ENCODE assay signal across 8 cellular contexts in genomic region chr10:103193107-103193819, GRCh38.
A peak's percentile ranks its signal among the peaks of the same experiment; 100 is the strongest.
DNase-seq lines count a peak whose midpoint lies in the region; ATAC-seq and TF ChIP-seq lines count a peak whose summit lies in the region.

Gene NT5C2 (minus strand): TSS chr10:103193272. CDS start chr10:103174958, 18,314 bp downstream.

- TF ChIP-seq CTCF in AG09319 (IDR thresholded peaks at IDR 0.05; ENCODE audit: low read depth, low read length): no peak

- no peaks in the 10 kb centered on the region for H3K9me3 ChIP-seq in effector memory CD4-positive, alpha-beta T cell (ENCODE audit: control insufficient read depth, low read length)

- ATAC-seq in GM18909 (IDR thresholded peaks at IDR 0.05; ENCODE audit: poor library complexity, unreplicated experiment) (peak; percentile 71), HG03159 (IDR thresholded peaks at IDR 0.05; ENCODE audit: unreplicated experiment) (peak; percentile 61)

- H3K4me1 ChIP-seq in effector memory CD4-positive, alpha-beta T cell (ENCODE audit: control insufficient read depth, insufficient read depth, low read length, poor library complexity, severe bottlenecking): peaks cover 13% of the 10 kb centered on the region

- H3K27ac ChIP-seq in effector memory CD4-positive, alpha-beta T cell (ENCODE audit: insufficient read depth, low read length, poor library complexity, severe bottlenecking): peak within 1 kb of the TSS; percentile 70

- peak within 1 kb of the TSS; percentile 98 for H3K4me3 ChIP-seq in effector memory CD4-positive, alpha-beta T cell (ENCODE audit: insufficient read depth, low read depth, low read length, poor library complexity, severe bottlenecking)

- DNase-seq in AG09319 (ENCODE audit: extremely low read depth, low read depth): peak; percentile 38
- peak; percentile 30 for DNase-seq in NCI-H774 (lab: John Stamatoyannopoulos, UW)
- DNase-seq in activated CD8-positive, alpha-beta memory T cell treated with anti-CD3 and anti-CD28 coated beads for 24 hours: peak; percentile 92
- DNase-seq in effector memory CD4-positive, alpha-beta T cell: peak; percentile 46 to 58 (median 52)
- DNase-seq in medulla oblongata (ENCODE audit: extremely low spot score): peak; percentile 75
- peak; percentile 49 to 82 (median 57) for DNase-seq in stimulated activated CD4-positive, alpha-beta T cell treated with anti-CD3 and anti-CD28 coated beads, TNF-alpha, amount 100 ng/mL, for 48 hours (ENCODE audit: low read depth in 3 of 3)

- H3K27me3 ChIP-seq in effector memory CD4-positive, alpha-beta T cell (replicated peaks; ENCODE audit: control insufficient read depth, insufficient read depth, low read length, poor library complexity, severe bottlenecking): no peaks in the 10 kb centered on the region

- H3K36me3 ChIP-seq in effector memory CD4-positive, alpha-beta T cell (ENCODE audit: control insufficient read depth, insufficient read depth, low read length): no peaks in the 10 kb centered on the region

Comparison
In these comparisons a context has a peak if more than half of its experiments do, and no peak if none do; other contexts are left out.
1. Peak in every context shown above with its lines: DNase-seq, ATAC-seq, H3K4me3 ChIP-seq and H3K27ac ChIP-seq.
2. DNase-seq: peak in every context shown above with its lines; median percentile 92 in activated CD8-positive, alpha-beta memory T cell treated with anti-CD3 and anti-CD28 coated beads for 24 hours; 75 in medulla oblongata; 57 in stimulated activated CD4-positive, alpha-beta T cell treated with anti-CD3 and anti-CD28 coated beads, TNF-alpha, amount 100 ng/mL, for 48 hours; 52 in effector memory CD4-positive, alpha-beta T cell; 38 in AG09319; 30 in NCI-H774.